Comparison of ENCODE assay signal across 8 cellular contexts in the genomic region with DNA sequence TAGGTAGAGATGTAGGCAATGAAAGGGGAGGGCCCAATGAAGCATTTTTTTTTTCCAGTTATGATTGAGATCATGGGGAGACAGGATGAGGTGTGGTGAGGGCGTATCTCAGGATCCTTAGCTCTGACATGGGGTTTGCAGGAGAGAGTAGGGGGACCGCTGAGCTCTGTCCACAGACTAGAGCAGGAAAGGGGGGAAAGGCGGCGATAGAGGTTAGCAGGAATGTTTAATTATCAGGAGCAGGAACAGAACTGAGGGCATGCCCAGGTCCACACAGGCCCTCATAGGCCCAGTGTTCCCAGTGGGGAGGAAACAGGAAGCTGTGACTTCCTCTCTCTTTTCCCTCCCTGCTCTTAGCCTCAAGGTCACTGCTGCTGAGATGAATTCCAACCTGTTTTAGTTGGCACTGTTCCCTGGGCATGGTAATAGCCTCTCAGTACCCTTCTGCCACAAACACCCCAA. TPM values are rescaled to one million over a fixed set of nuclear protein-coding genes. Genes with fewer than 3 reads are reported as not detected.
DNase-seq lines count a peak whose midpoint lies in the region; ATAC-seq and TF ChIP-seq lines count a peak whose summit lies in the region.

No MANE protein-coding gene starts in this region.

- H3K27me3 ChIP-seq in psoas muscle (ENCODE audit: insufficient read depth in 3 of 3, low read length in 2 of 3): no peaks in the 10 kb centered on the region

- 49 to 76% (median 51%) methylated on average over 4 of the region's 4 CpGs for WGBS in psoas muscle, 3 donors

- H3K36me3 ChIP-seq in psoas muscle (ENCODE audit: insufficient read depth in 1 of 2, low read depth in 1 of 2): no peaks in the 10 kb centered on the region

- H3K27ac ChIP-seq in psoas muscle: peak overlapping the region; percentile 68

- no peaks in the 10 kb centered on the region for H3K9me3 ChIP-seq in psoas muscle

- intact Hi-C loops in psoas muscle (cut with DNase I): no loop called here

- TF ChIP-seq CTCF in fibroblast of mammary gland (conservative IDR thresholded peaks at IDR 0.05; ENCODE audit: control insufficient read depth, insufficient read depth, low read depth, low read length): no peak
- no peak for TF ChIP-seq CTCF in psoas muscle (IDR thresholded peaks at IDR 0.05)

- peak in 3 of 4 donors; percentile 22 to 35 (median 22) for ATAC-seq in psoas muscle
- no peak for ATAC-seq in HG02571 (IDR thresholded peaks at IDR 0.05; ENCODE audit: unreplicated experiment)
- ATAC-seq in HG02840 (IDR thresholded peaks at IDR 0.05; ENCODE audit: low FRiP score, unreplicated experiment): no peak

- H3K4me3 ChIP-seq in fibroblast of mammary gland (ENCODE audit: control insufficient read depth, low read depth, low read length): no peak overlapping the region
- no peak overlapping the region for H3K4me3 ChIP-seq in psoas muscle

- peaks cover 14% of the 10 kb centered on the region for H3K4me1 ChIP-seq in psoas muscle

- peak; percentile 97 for DNase-seq in A172 (ENCODE audit: low spot score)
- peak; percentile 54 for DNase-seq in HCEC 1CT
- peak; percentile 15 for DNase-seq in T1000 (lab: John Stamatoyannopoulos, UW)
- DNase-seq in fibroblast of mammary gland (ENCODE audit: low read depth): peak; percentile 40
- DNase-seq in psoas muscle: no peak
- no peak for DNase-seq in stimulated activated CD4-positive, alpha-beta T cell treated with anti-CD3 and anti-CD28 coated beads, Interleukin-1b, Interleukin-23, amount 100 ng/mL, for 48 hours

RNA-seq across cellular contexts. Expression of a gene that starts 0.9 kb away (rescaled TPM):
- not detected in 2 replicates for total RNA-seq in A172 (2014; rRNA removed; shearing (Covaris generic))
- not detected for total RNA-seq in psoas muscle
- not detected for polyA plus RNA-seq in psoas muscle

RNA-seq across cellular contexts. Expression of a gene that starts 6.3 kb away (rescaled TPM):
- 52.3 and 53.9 TPM in 2 replicates for total RNA-seq in A172 (2014; rRNA removed; shearing (Covaris generic))
- 10 to 100 TPM; 16.4 to 26.1 (median 23.1) TPM for total RNA-seq in psoas muscle
- polyA plus RNA-seq in psoas muscle: 10 to 100 TPM; 11.0 to 33.1 (median 11.2) TPM

RNA-seq across cellular contexts. Expression of a gene that starts 29.4 kb away (rescaled TPM):
- 65.1 and 81.9 TPM in 2 replicates for total RNA-seq in A172 (2014; rRNA removed; shearing (Covaris generic))
- total RNA-seq in psoas muscle: 10 to 100 TPM; 11.1 to 16.9 (median 12.8) TPM
- polyA plus RNA-seq in psoas muscle: 10 to 100 TPM in 2 of 3 donors, 1 to 10 TPM in 1; 5.1 to 11.0 (median 10.4) TPM

RNA-seq across cellular contexts. Expression of a gene that starts 37.8 kb away (rescaled TPM):
- total RNA-seq in A172 (2014; rRNA removed; shearing (Covaris generic)): 153 and 155 TPM in 2 replicates
- 10 to 100 TPM; 22.8 to 54.0 (median 46.3) TPM for total RNA-seq in psoas muscle
- 10 to 100 TPM in 2 of 3 donors, 1 to 10 TPM in 1; 7.4 to 39.1 (median 12.1) TPM for polyA plus RNA-seq in psoas muscle

Comparison
In these comparisons a context has a peak if more than half of its experiments do, and no peak if none do; other contexts are left out.
1. DNase-seq: peak in A172 (single experiment), HCEC 1CT (single experiment), T1000 (single experiment) and fibroblast of mammary gland (single experiment); none in psoas muscle (0 of 2) and stimulated activated CD4-positive, alpha-beta T cell treated with anti-CD3 and anti-CD28 coated beads, Interleukin-1b, Interleukin-23, amount 100 ng/mL, for 48 hours (single experiment).
2. ATAC-seq: peak in psoas muscle (3 of 4); none in HG02571 (single experiment) and HG02840 (single experiment).